Comparison of ENCODE assay signal across 8 cellular contexts in genomic region chr5:133930061-133930823, GRCh38. TPM values are rescaled to one million over a fixed set of nuclear protein-coding genes. Genes with fewer than 3 reads are reported as not detected.
DNase-seq lines count a peak whose midpoint lies in the region; ATAC-seq, FAIRE-seq and TF ChIP-seq lines count a peak whose summit lies in the region.

No MANE protein-coding gene starts in this region.

- H3K4me1 ChIP-seq in mucosa of descending colon (ENCODE audit: low read depth) (no peaks in the 10 kb centered on the region), upper lobe of right lung (no peaks in the 10 kb centered on the region), small intestine (ENCODE audit: control insufficient read depth in 2 of 2, insufficient read depth in 1 of 2, low read depth in 1 of 2, low read length in 1 of 2) (no peaks in the 10 kb centered on the region)

- peaks cover 55 to 62% (median 60%) of the 10 kb centered on the region in 3 donors for H3K4me1 Mint-ChIP-seq in IgD-negative memory B cell
- peaks cover 55% of the 10 kb centered on the region for H3K4me1 Mint-ChIP-seq in activated T-helper 2 cell treated with anti-CD3 and anti-CD28 coated beads, Interferon-gamma antibody, Interleukin-2, Interleukin-4, amounts not matched to agents 10 μg/mL and 5 μg/mL and 100 μg/mL, durations not matched to agents 14 hours and 24 hours and 36 hours (ENCODE audit: low read depth)

- H3K27ac ChIP-seq in upper lobe of right lung: no peak overlapping the region
- no peak overlapping the region for H3K27ac ChIP-seq in small intestine (ENCODE audit: low read depth in 1 of 2, low read length in 1 of 2)

- ATAC-seq in mucosa of descending colon (peak; percentile 28), upper lobe of right lung (peak; percentile 11)

- H3K36me3 ChIP-seq in mucosa of descending colon (ENCODE audit: low read depth) (no peaks in the 10 kb centered on the region), upper lobe of right lung (no peaks in the 10 kb centered on the region), small intestine (ENCODE audit: control insufficient read depth in 2 of 2, insufficient read depth in 2 of 2, low read length in 2 of 2) (no peaks in the 10 kb centered on the region)

- no peak overlapping the region for H3K4me3 ChIP-seq in mucosa of descending colon
- H3K4me3 ChIP-seq in upper lobe of right lung: no peak overlapping the region
- no peak overlapping the region for H3K4me3 ChIP-seq in small intestine (ENCODE audit: low read depth in 1 of 2, low read length in 2 of 2)

- 66 to 87% (median 68%) methylated on average over 16 of the region's 16 CpGs for WGBS in small intestine, 3 donors

- H3K9me3 ChIP-seq in mucosa of descending colon: no peaks in the 10 kb centered on the region
- H3K9me3 ChIP-seq in upper lobe of right lung: no peaks in the 10 kb centered on the region
- H3K9me3 ChIP-seq in small intestine (ENCODE audit: control insufficient read depth, low read depth): no peaks in the 10 kb centered on the region

- peak overlapping the region; percentile 37 to 90 (median 78) for H3K4me3 Mint-ChIP-seq in IgD-negative memory B cell
- peak overlapping the region; percentile 54 for H3K4me3 Mint-ChIP-seq in activated T-helper 2 cell treated with anti-CD3 and anti-CD28 coated beads, Interferon-gamma antibody, Interleukin-2, Interleukin-4, amounts not matched to agents 10 μg/mL and 5 μg/mL and 100 μg/mL, durations not matched to agents 14 hours and 24 hours and 36 hours (ENCODE audit: low read depth)

- no peaks in the 10 kb centered on the region for H3K27me3 Mint-ChIP-seq in IgD-negative memory B cell
- H3K27me3 Mint-ChIP-seq in activated T-helper 2 cell treated with anti-CD3 and anti-CD28 coated beads, Interferon-gamma antibody, Interleukin-2, Interleukin-4, amounts not matched to agents 10 μg/mL and 5 μg/mL and 100 μg/mL, durations not matched to agents 14 hours and 24 hours and 36 hours (ENCODE audit: low read depth): no peaks in the 10 kb centered on the region

- H3K36me3 Mint-ChIP-seq in IgD-negative memory B cell: no peaks in the 10 kb centered on the region
- H3K36me3 Mint-ChIP-seq in activated T-helper 2 cell treated with anti-CD3 and anti-CD28 coated beads, Interferon-gamma antibody, Interleukin-2, Interleukin-4, amounts not matched to agents 10 μg/mL and 5 μg/mL and 100 μg/mL, durations not matched to agents 14 hours and 24 hours and 36 hours (ENCODE audit: low read depth): no peaks in the 10 kb centered on the region

- H3K27ac Mint-ChIP-seq in IgD-negative memory B cell: peak overlapping the region; percentile 96 to 97 (median 97)
- peak overlapping the region; percentile 97 for H3K27ac Mint-ChIP-seq in activated T-helper 2 cell treated with anti-CD3 and anti-CD28 coated beads, Interferon-gamma antibody, Interleukin-2, Interleukin-4, amounts not matched to agents 10 μg/mL and 5 μg/mL and 100 μg/mL, durations not matched to agents 14 hours and 24 hours and 36 hours

- no peak for TF ChIP-seq CTCF in mucosa of descending colon (IDR thresholded peaks at IDR 0.05)
- no peak for TF ChIP-seq CTCF in upper lobe of right lung (IDR thresholded peaks at IDR 0.05)

- in situ Hi-C loops in GM18951 (cut with MboI; ENCODE audit: low sequenced_read_pairs, unreplicated experiment): loop anchor here (25.0 kb wide), 1 partner anchor 818 kb away; no protein-coding TSS in a partner anchor

- H3K27me3 ChIP-seq in upper lobe of right lung (no peaks in the 10 kb centered on the region), small intestine (ENCODE audit: control insufficient read depth in 2 of 2, insufficient read depth in 2 of 2, low read length in 2 of 2) (no peaks in the 10 kb centered on the region)

- no peaks in the 10 kb centered on the region for H3K9me3 Mint-ChIP-seq in IgD-negative memory B cell
- H3K9me3 Mint-ChIP-seq in activated T-helper 2 cell treated with anti-CD3 and anti-CD28 coated beads, Interferon-gamma antibody, Interleukin-2, Interleukin-4, amounts not matched to agents 10 μg/mL and 5 μg/mL and 100 μg/mL, durations not matched to agents 14 hours and 24 hours and 36 hours: no peaks in the 10 kb centered on the region

- DNase-seq in activated T-helper 2 cell treated with anti-CD3 and anti-CD28 coated beads, Interferon-gamma antibody, Interleukin-2, Interleukin-4, amounts not matched to agents 10 μg/mL and 5 μg/mL and 100 μg/mL, durations not matched to agents 14 hours and 24 hours and 36 hours (ENCODE audit: low spot score): peak; percentile 39
- DNase-seq in mucosa of descending colon (peak in 1 of 3 donors; percentile 29), upper lobe of right lung (no peak), NCI-H82 (lab: John Stamatoyannopoulos, UW) (no peak), NCI-H345 (lab: John Stamatoyannopoulos, UW) (no peak), small intestine (no peak)

- peak; percentile 30 for TF ChIP-seq POLR2A in GM18951 (IDR thresholded peaks at IDR 0.05; ENCODE audit: extremely low read depth, insufficient read depth, insufficient read length)

- intact Hi-C loops in activated T-helper 2 cell treated with anti-CD3 and anti-CD28 coated beads, Interferon-gamma antibody, Interleukin-2, Interleukin-4, amounts not matched to agents 10 μg/mL and 5 μg/mL and 100 μg/mL, durations not matched to agents 14 hours and 24 hours and 36 hours (cut with micrococcal nuclease): loop anchor here (1.0 to 5.0 kb wide), 4 partner anchors 38 to 818 kb away; partner anchors contain the start of gene C5orf15
- intact Hi-C loops in mucosa of descending colon (cut with DNase I, micrococcal nuclease): no loop called here
- intact Hi-C loops in upper lobe of right lung (cut with DNase I): no loop called here

- FAIRE-seq in small intestine (lab: Jason Lieb, UNC): no peak

RNA-seq across cellular contexts. Expression of gene C5orf15, which starts 38.2 kb away (rescaled TPM):
- polyA plus RNA-seq in IgD-negative memory B cell: 25.5 TPM
- 63.7 and 66.7 TPM in 2 replicates for total RNA-seq in activated T-helper 2 cell treated with anti-CD3 and anti-CD28 coated beads, Interferon-gamma antibody, Interleukin-2, Interleukin-4, amounts not matched to agents 10 μg/mL and 5 μg/mL and 100 μg/mL, durations not matched to agents 14 hours and 24 hours and 36 hours
- total RNA-seq in mucosa of descending colon: 10 to 100 TPM; 24.5 to 38.3 (median 26.8) TPM
- 33.4 TPM for total RNA-seq in upper lobe of right lung
- polyA plus RNA-seq in small intestine: 10 to 100 TPM; 17.3 to 39.2 (median 20.1) TPM
